9 cellular contexts compared by ENCODE assay signal in the genomic region with DNA sequence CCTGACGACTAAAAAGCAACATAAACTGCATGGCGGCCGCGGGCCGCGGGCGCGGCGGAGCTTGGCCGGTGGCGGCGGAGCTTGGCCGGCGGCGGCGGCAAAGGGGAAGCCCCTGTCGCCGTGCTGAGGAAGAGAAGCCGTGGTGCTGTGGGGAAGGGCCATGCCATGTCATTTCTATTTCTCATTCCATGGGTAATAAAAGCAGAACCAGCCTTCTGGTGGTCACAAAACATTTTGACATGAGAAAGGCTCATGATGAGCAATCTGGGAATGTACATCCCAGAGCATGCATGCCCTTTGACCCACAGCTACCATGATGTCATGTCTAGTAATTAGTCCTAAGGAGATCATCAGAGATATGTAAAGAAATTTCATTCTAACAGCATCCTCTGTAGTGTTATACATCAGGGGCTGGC. TPM values are rescaled to one million over a fixed set of nuclear protein-coding genes. Genes with fewer than 3 reads are reported as not detected.
DNase-seq lines count a peak whose midpoint lies in the region; ATAC-seq and TF ChIP-seq lines count a peak whose summit lies in the region.
"Had no signal": no experiment of that assay in that cellular context is flagged by ENCODE, and none has a peak within 500 bp of the region (broad histone marks: within the 10 kb centered on the region; RNA-seq: fewer than 3 reads in every experiment).

No MANE protein-coding gene starts in this region.

- H3K27me3 Mint-ChIP-seq in activated naive CD8-positive, alpha-beta T cell treated with anti-CD3 and anti-CD28 coated beads for 36 hours = peaks cover 43% of the 10 kb centered on the region
- H3K27me3 Mint-ChIP-seq in type B pancreatic cell = peaks cover 8% of the 10 kb centered on the region

- H3K36me3 Mint-ChIP-seq in activated naive CD8-positive, alpha-beta T cell treated with anti-CD3 and anti-CD28 coated beads for 36 hours = no peaks in the 10 kb centered on the region
- no peaks in the 10 kb centered on the region for H3K36me3 Mint-ChIP-seq in type B pancreatic cell

- H3K4me3 ChIP-seq in NT2/D1 (ENCODE audit: insufficient read length, low read depth) = peak overlapping the region; percentile 21

- no peak for TF ChIP-seq POLR2A in GM18505 (IDR thresholded peaks at IDR 0.05; ENCODE audit: borderline replicate concordance, extremely low read depth, insufficient read depth, insufficient read length)

- ATAC-seq in GM18505 (IDR thresholded peaks at IDR 0.05; ENCODE audit: unreplicated experiment) (peak; percentile 77), GM21360 (IDR thresholded peaks at IDR 0.05; ENCODE audit: unreplicated experiment) (no peak)

- H3K4me1 Mint-ChIP-seq in activated naive CD8-positive, alpha-beta T cell treated with anti-CD3 and anti-CD28 coated beads for 36 hours = peaks cover 14% of the 10 kb centered on the region
- no peaks in the 10 kb centered on the region for H3K4me1 Mint-ChIP-seq in type B pancreatic cell (ENCODE audit: unreplicated experiment)

- H3K36me3 ChIP-seq in NT2/D1 (ENCODE audit: insufficient read depth, insufficient read length, low read length) = no peaks in the 10 kb centered on the region

- TF ChIP-seq CTCF in type B pancreatic cell (conservative IDR thresholded peaks at IDR 0.05) = no peak

- DNase-seq in NT2/D1 (ENCODE audit: low read depth, low spot score) = no peak
- DNase-seq in activated naive CD8-positive, alpha-beta T cell treated with anti-CD3 and anti-CD28 coated beads for 36 hours = peak; percentile 37
- DNase-seq in kidney tubule cell (ENCODE audit: low spot score) = peak; percentile 61
- DNase-seq in type B pancreatic cell (ENCODE audit: extremely low spot score, unreplicated experiment) = no peak
- DNase-seq in cerebellum (ENCODE audit: low spot score) = no peak
- no peak for DNase-seq in NCI-H510A (lab: John Stamatoyannopoulos, UW)

- no peak overlapping the region for H3K9ac ChIP-seq in NT2/D1 (ENCODE audit: insufficient read length, low read depth)

- H3K9me3 Mint-ChIP-seq in activated naive CD8-positive, alpha-beta T cell treated with anti-CD3 and anti-CD28 coated beads for 36 hours = no peaks in the 10 kb centered on the region
- H3K9me3 Mint-ChIP-seq in type B pancreatic cell = no peaks in the 10 kb centered on the region

- H3K27ac Mint-ChIP-seq in activated naive CD8-positive, alpha-beta T cell treated with anti-CD3 and anti-CD28 coated beads for 36 hours = no peak overlapping the region
- H3K27ac Mint-ChIP-seq in type B pancreatic cell = no peak overlapping the region

- no peaks in the 10 kb centered on the region for H3K9me3 ChIP-seq in NT2/D1 (ENCODE audit: insufficient read depth, low read length)

- peaks cover under 1% of the 10 kb centered on the region for H3K4me1 ChIP-seq in NT2/D1 (ENCODE audit: insufficient read depth, insufficient read length)

- no peaks in the 10 kb centered on the region for H3K27me3 ChIP-seq in NT2/D1 (ENCODE audit: insufficient read depth, insufficient read length)

- peak overlapping the region; percentile 46 for H3K4me3 Mint-ChIP-seq in activated naive CD8-positive, alpha-beta T cell treated with anti-CD3 and anti-CD28 coated beads for 36 hours
- peak overlapping the region; percentile 0 for H3K4me3 Mint-ChIP-seq in type B pancreatic cell

RNA-seq across cellular contexts. Expression of a gene that starts 23.9 kb away (rescaled TPM):
- 10 to 100 TPM; 18.6 to 24.2 TPM for total RNA-seq in activated naive CD8-positive, alpha-beta T cell treated with anti-CD3 and anti-CD28 coated beads for 36 hours
- total RNA-seq in type B pancreatic cell (ENCODE audit: low replicate concordance) (25.1 and 28.8 TPM in 2 replicates), cerebellum (27.3 TPM)

RNA-seq across cellular contexts. Expression of a gene that starts 47.1 kb away (rescaled TPM):
- not detected for total RNA-seq in activated naive CD8-positive, alpha-beta T cell treated with anti-CD3 and anti-CD28 coated beads for 36 hours
- total RNA-seq in type B pancreatic cell (ENCODE audit: low replicate concordance) = 11.4 and 21.1 TPM in 2 replicates
- 3.2 TPM for total RNA-seq in cerebellum
- total RNA-seq: HT1080 had no signal

Comparison
In these comparisons a context has a peak if more than half of its experiments do, and no peak if none do; other contexts are left out.
1. DNase-seq: peak in activated naive CD8-positive, alpha-beta T cell treated with anti-CD3 and anti-CD28 coated beads for 36 hours (single experiment) and kidney tubule cell (single experiment); none in NT2/D1 (single experiment), type B pancreatic cell (single experiment), cerebellum (single experiment) and NCI-H510A (single experiment).